Comparison of ENCODE assay signal across 14 cellular contexts in genomic region chr1:19360026-19360813, GRCh38. TPM values are rescaled to one million over a fixed set of nuclear protein-coding genes. Genes with fewer than 3 reads are reported as not detected.
DNase-seq lines count a peak whose midpoint lies in the region; ATAC-seq and TF ChIP-seq lines count a peak whose summit lies in the region.
"Had no signal": no experiment of that assay in that cellular context is flagged by ENCODE, and none has a peak within 500 bp of the region (broad histone marks: within the 10 kb centered on the region; RNA-seq: fewer than 3 reads in every experiment).

No MANE protein-coding gene starts in this region.

- POLR2A ChIA-PET in PC-9 (lab: Charles Lee; ENCODE audit: unreplicated experiment): no interaction called here

- H3K9me2 ChIP-seq in GM23338 (ENCODE audit: insufficient read depth) (no peaks in the 10 kb centered on the region), PC-9 (ENCODE audit: insufficient read depth) (no peaks in the 10 kb centered on the region)

- H3K27me3 ChIP-seq in GM23338 (ENCODE audit: insufficient read depth): no peaks in the 10 kb centered on the region
- no peaks in the 10 kb centered on the region for H3K27me3 ChIP-seq in PC-9 (ENCODE audit: insufficient read depth, low read depth)
- H3K27me3 ChIP-seq in thyroid gland: no peaks in the 10 kb centered on the region
- H3K27me3 ChIP-seq: dorsolateral prefrontal cortex, spleen had no signal

- peak; percentile 21 for DNase-seq in NCI-H82 (lab: John Stamatoyannopoulos, UW)
- DNase-seq in NCI-H82 treated with DMSO at 0.1 percent for 48 hours (lab: John Stamatoyannopoulos, UW; ENCODE audit: unreplicated experiment): no peak
- no peak for DNase-seq in GM23338 (ENCODE audit: low spot score)
- DNase-seq in activated naive CD8-positive, alpha-beta T cell treated with anti-CD3 and anti-CD28 coated beads for 36 hours: no peak
- no peak for DNase-seq in nephron progenitor cell
- no peak for DNase-seq in stimulated activated CD4-positive, alpha-beta T cell treated with anti-CD3 and anti-CD28 coated beads, Interleukin-12 subunit alpha, Interleukin-12 subunit beta, amount 100 ng/mL, for 4 hours
- DNase-seq in PC-9: no peak
- DNase-seq in thyroid gland: no peak
- DNase-seq: anterior cingulate cortex, EL, spleen had no signal

- H3F3A ChIP-seq in GM23338 (replicated peaks; ENCODE audit: low read depth): 0 out of 2 replicates have a peak, but pooled peaks cover 2% of the 10 kb centered on the region
- no peaks in the 10 kb centered on the region for H3F3A ChIP-seq in PC-9 (ENCODE audit: insufficient read depth, low read depth)

- WGBS in thyroid gland, 2 donors: 82 to 84% methylated on average over 17 of the region's 17 CpGs

- CTCF ChIA-PET in PC-9 (lab: Charles Lee): interaction anchor here (0.6 kb wide), 1 partner anchor 111 kb away, joined by 3 read pairs; no protein-coding TSS in a partner anchor

- H3K4me2 ChIP-seq in GM23338 (no peak overlapping the region), PC-9 (no peak overlapping the region)

- H4K20me1 ChIP-seq in GM23338 (replicated peaks; ENCODE audit: insufficient read depth) (peaks cover 39% of the 10 kb centered on the region), PC-9 (ENCODE audit: insufficient read depth) (no peaks in the 10 kb centered on the region; the same call in 1 of the 2 replicates)

- H3K36me3 Mint-ChIP-seq in GM23338 (ENCODE audit: low read depth): peaks cover 30% of the 10 kb centered on the region
- H3K36me3 Mint-ChIP-seq in activated naive CD8-positive, alpha-beta T cell treated with anti-CD3 and anti-CD28 coated beads for 36 hours: peaks cover 6% of the 10 kb centered on the region
- H3K36me3 Mint-ChIP-seq in nephron progenitor cell (ENCODE audit: low read depth): peaks cover 20% of the 10 kb centered on the region

- H3K27me3 Mint-ChIP-seq in GM23338 (ENCODE audit: insufficient read depth, low read depth, poor library complexity) (peaks cover 12% of the 10 kb centered on the region), nephron progenitor cell (ENCODE audit: low read depth, poor library complexity) (no peaks in the 10 kb centered on the region)
- H3K27me3 Mint-ChIP-seq in activated naive CD8-positive, alpha-beta T cell treated with anti-CD3 and anti-CD28 coated beads for 36 hours: no peaks in the 10 kb centered on the region

- peak; percentile 19 for ATAC-seq in GM23338
- ATAC-seq: HCT116 had no signal

- H3K27ac ChIP-seq in GM23338 (ENCODE audit: low read depth): 0 out of 2 replicates have a peak overlapping the region, but pooled peaks have one; percentile 39
- no peak overlapping the region for H3K27ac ChIP-seq in PC-9
- no peak overlapping the region for H3K27ac ChIP-seq in thyroid gland
- H3K27ac ChIP-seq: spleen had no signal

- H3K4me3 ChIP-seq in GM23338: no peak overlapping the region
- no peak overlapping the region for H3K4me3 ChIP-seq in PC-9
- no peak overlapping the region for H3K4me3 ChIP-seq in thyroid gland (replicated peaks in 1 of 3)
- H3K4me3 ChIP-seq: dorsolateral prefrontal cortex, SK-N-MC, spleen had no signal

- H3K79me2 ChIP-seq in GM23338 (replicated peaks; ENCODE audit: insufficient read depth) (peaks cover 69% of the 10 kb centered on the region), PC-9 (ENCODE audit: low read depth) (no peaks in the 10 kb centered on the region)

- H2AFZ ChIP-seq in GM23338 (no peak overlapping the region), PC-9 (no peak overlapping the region)

- H3K4me1 ChIP-seq in GM23338 (ENCODE audit: insufficient read depth): no peaks in the 10 kb centered on the region; the same call in 1 of the 2 replicates
- no peaks in the 10 kb centered on the region for H3K4me1 ChIP-seq in PC-9 (replicated peaks; ENCODE audit: insufficient read depth)
- H3K4me1 ChIP-seq in thyroid gland: peaks cover 0 to 9% of the 10 kb centered on the region in 2 donors

- H3K36me3 ChIP-seq in GM23338 (ENCODE audit: insufficient read depth) (no peaks in the 10 kb centered on the region), PC-9 (ENCODE audit: low read depth) (no peaks in the 10 kb centered on the region), thyroid gland (peaks cover 16 to 20% of the 10 kb centered on the region in 2 donors)

- intact Hi-C loops in PC-9 (cut with micrococcal nuclease; ENCODE audit: unreplicated experiment): no loop called here
- intact Hi-C loops in thyroid gland (cut with DNase I): no loop called here

- H3K9me3 Mint-ChIP-seq in GM23338 (no peaks in the 10 kb centered on the region), nephron progenitor cell (no peaks in the 10 kb centered on the region)
- no peaks in the 10 kb centered on the region for H3K9me3 Mint-ChIP-seq in activated naive CD8-positive, alpha-beta T cell treated with anti-CD3 and anti-CD28 coated beads for 36 hours

- no peak for TF ChIP-seq POLR2A in thyroid gland (IDR thresholded peaks at IDR 0.05)

- no peak overlapping the region for H3K4me3 Mint-ChIP-seq in GM23338
- no peak overlapping the region for H3K4me3 Mint-ChIP-seq in activated naive CD8-positive, alpha-beta T cell treated with anti-CD3 and anti-CD28 coated beads for 36 hours
- no peak overlapping the region for H3K4me3 Mint-ChIP-seq in nephron progenitor cell

- BruUV-seq in PC-9 (replicated peaks; lab: Mats Ljungman, UMichigan): no TSS peak

- peaks cover 25% of the 10 kb centered on the region for H3K4me1 Mint-ChIP-seq in GM23338
- peaks cover 28% of the 10 kb centered on the region for H3K4me1 Mint-ChIP-seq in activated naive CD8-positive, alpha-beta T cell treated with anti-CD3 and anti-CD28 coated beads for 36 hours
- H3K4me1 Mint-ChIP-seq in nephron progenitor cell: peaks cover 42% of the 10 kb centered on the region

- no peak for TF ChIP-seq CTCF in GM23338 (conservative IDR thresholded peaks at IDR 0.05; ENCODE audit: low read depth in 2 of 2)
- no peak for TF ChIP-seq CTCF in nephron progenitor cell (IDR thresholded peaks at IDR 0.05)
- no peak for TF ChIP-seq CTCF in PC-9 (conservative IDR thresholded peaks at IDR 0.05)
- TF ChIP-seq CTCF in thyroid gland (IDR thresholded peaks at IDR 0.05): no peak

- H3K9me3 ChIP-seq in PC-9 (ENCODE audit: insufficient read depth, low read depth) (no peaks in the 10 kb centered on the region), thyroid gland (no peaks in the 10 kb centered on the region)
- H3K9me3 ChIP-seq: spleen had no signal

- H3K27ac Mint-ChIP-seq in GM23338: no peak overlapping the region; the same call in 1 of the 2 replicates
- peak overlapping the region; percentile 40 for H3K27ac Mint-ChIP-seq in activated naive CD8-positive, alpha-beta T cell treated with anti-CD3 and anti-CD28 coated beads for 36 hours
- H3K27ac Mint-ChIP-seq in nephron progenitor cell: peak overlapping the region; percentile 40

TF ChIP-seq in GM23338, 12 proteins besides CTCF, POLR2A, EP300 and RAD21 (continues in another document):
- TF ChIP-seq POLR2AphosphoS5 (IDR thresholded peaks at IDR 0.05; ENCODE audit: low read depth): no peak
- TF ChIP-seq NANOG (IDR thresholded peaks at IDR 0.05; ENCODE audit: borderline replicate concordance): no peak
- no peak for TF ChIP-seq ZNF114 (CRISPR knock-in tag; IDR thresholded peaks at IDR 0.05)
- TF ChIP-seq REST (IDR thresholded peaks at IDR 0.05; ENCODE audit: unreplicated experiment): no peak

RNA-seq across cellular contexts. Expression of gene SLC66A1, which starts 48.1 kb away (rescaled TPM):
- total RNA-seq in GM23338 (2014; rRNA removed; shearing (Covaris generic)): 19.7 and 24.4 TPM in 2 replicates
- polyA plus RNA-seq in GM23338 (2016; fragmentation: Nextera tagmentation; extraction: Ambion mirVana): 6.9 and 8.6 TPM in 2 replicates
- total RNA-seq in activated naive CD8-positive, alpha-beta T cell treated with anti-CD3 and anti-CD28 coated beads for 36 hours: 1 to 10 TPM; 6.5 to 6.8 TPM
- 13.8 and 15.1 TPM in 2 replicates for total RNA-seq in PC-9 (2021)
- 10 to 100 TPM; 17.6 to 24.6 (median 17.8) TPM for total RNA-seq in thyroid gland

RNA-seq across cellular contexts. Expression of gene AKR7A2, which starts 48.3 kb away (rescaled TPM):
- 53.6 and 60.0 TPM in 2 replicates for total RNA-seq in GM23338 (2014; rRNA removed; shearing (Covaris generic))
- 18.2 and 20.8 TPM in 2 replicates for polyA plus RNA-seq in GM23338 (2016; fragmentation: Nextera tagmentation; extraction: Ambion mirVana)
- 10 to 100 TPM; 37.4 to 43.0 TPM for total RNA-seq in activated naive CD8-positive, alpha-beta T cell treated with anti-CD3 and anti-CD28 coated beads for 36 hours
- 79.6 and 114 TPM in 2 replicates for total RNA-seq in PC-9 (2021)
- 100 to 1,000 TPM in 2 of 4 donors, 10 to 100 TPM in 2; 70.8 to 136 (median 110) TPM for total RNA-seq in thyroid gland
